Comparison of ENCODE assay signal across 16 cellular contexts in the genomic region with DNA sequence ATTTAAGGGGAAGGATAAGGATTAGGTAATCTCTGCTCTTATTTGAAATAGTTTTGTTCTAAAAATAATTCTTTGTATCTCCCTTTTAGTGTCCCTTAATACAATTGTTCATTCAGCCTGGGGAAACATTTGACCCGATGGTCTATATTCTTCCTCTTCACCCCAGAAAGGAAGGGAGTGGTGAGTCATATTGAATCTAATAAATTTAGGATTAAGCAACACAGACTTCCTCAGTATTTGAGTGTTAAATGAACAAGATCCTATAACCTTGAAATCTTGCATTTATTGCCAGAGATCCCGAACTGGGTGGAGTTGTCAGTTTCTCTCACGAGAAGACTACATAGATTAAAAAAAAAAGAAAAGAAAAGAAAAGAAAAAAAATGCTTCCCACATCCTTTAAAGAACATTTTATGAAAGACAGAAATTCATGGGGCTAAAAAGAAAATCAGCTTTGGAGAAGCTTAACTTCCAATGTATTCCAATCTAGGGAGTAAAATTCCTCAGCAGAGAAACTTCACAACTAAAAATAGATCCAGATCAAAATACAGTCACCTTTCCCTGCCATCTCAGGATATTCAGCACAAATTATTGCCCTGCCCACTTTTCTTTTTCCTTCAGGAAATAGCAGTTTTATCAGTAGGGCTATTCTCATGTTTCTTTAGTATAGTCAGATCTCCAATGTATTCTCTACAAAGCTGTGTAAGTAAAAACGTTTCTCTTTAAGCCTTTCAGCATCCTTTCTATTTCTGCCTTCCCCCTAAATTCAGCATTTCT.
DNase-seq lines count a peak whose midpoint lies in the region; ATAC-seq, FAIRE-seq and TF ChIP-seq lines count a peak whose summit lies in the region.
"Had no signal": no experiment of that assay in that cellular context is flagged by ENCODE, and none has a peak within 500 bp of the region (broad histone marks: within the 10 kb centered on the region; RNA-seq: fewer than 3 reads in every experiment).

No MANE protein-coding gene starts in this region.

- peaks cover 43% of the 10 kb centered on the region for H3K4me1 Mint-ChIP-seq in HFFc6 (ENCODE audit: low read depth)
- H3K4me1 Mint-ChIP-seq in activated CD4-positive, alpha-beta T cell treated with anti-CD3 and anti-CD28 coated beads for 36 hours: no peaks in the 10 kb centered on the region

- peaks cover 9% of the 10 kb centered on the region for H3K4me1 ChIP-seq in smooth muscle cell (ENCODE audit: low read depth)
- H3K4me1 ChIP-seq: esophagus squamous epithelium, transverse colon had no signal

- H3K9me3 Mint-ChIP-seq in HFFc6: no peaks in the 10 kb centered on the region
- no peaks in the 10 kb centered on the region for H3K9me3 Mint-ChIP-seq in activated CD4-positive, alpha-beta T cell treated with anti-CD3 and anti-CD28 coated beads for 36 hours (ENCODE audit: low read depth)
- H3K9me3 Mint-ChIP-seq: activated naive CD4-positive, alpha-beta T cell treated with anti-CD3 and anti-CD28 coated beads for 36 hours had no signal

- H3K4me3 ChIP-seq in fibroblast of pulmonary artery (replicated peaks; ENCODE audit: low read depth, low read length) (peak overlapping the region; percentile 2), smooth muscle cell (no peak overlapping the region)
- H3K4me3 ChIP-seq: esophagus squamous epithelium, transverse colon had no signal

- H3K9ac ChIP-seq in smooth muscle cell (ENCODE audit: low read depth): no peak overlapping the region

- H3F3A ChIP-seq in smooth muscle cell (ENCODE audit: low read depth): no peaks in the 10 kb centered on the region

- H3K27ac ChIP-seq in RWPE1 (no peak overlapping the region), smooth muscle cell (ENCODE audit: low read depth) (peak overlapping the region; percentile 12)
- H3K27ac ChIP-seq: esophagus squamous epithelium, transverse colon had no signal

- FAIRE-seq in HTR-8/SVneo (lab: Jason Lieb, UNC): no peak
- FAIRE-seq: GM12891 had no signal

- CTCF ChIA-PET in RWPE1 (lab: Yijun Ruan, JAX): interaction anchor here (0.5 to 0.7 kb wide), 3 partner anchors 47 to 1170 kb away, joined by 3 to 4 read pairs (median 4); no protein-coding TSS in a partner anchor
- CTCF ChIA-PET in activated CD4-positive, alpha-beta T cell treated with anti-CD3 and anti-CD28 coated beads for 36 hours (lab: Charles Lee): interaction anchor here (0.6 kb wide), 1 partner anchor 330 kb away, joined by 3 read pairs; no protein-coding TSS in a partner anchor

- TF ChIP-seq CTCF in HFFc6 (IDR thresholded peaks at IDR 0.05) (no peak), RWPE1 (conservative IDR thresholded peaks at IDR 0.05; ENCODE audit: low read depth) (no peak), fibroblast of pulmonary artery (IDR thresholded peaks at IDR 0.05; ENCODE audit: low read length, missing control alignments) (no peak), smooth muscle cell (IDR thresholded peaks at IDR 0.05; ENCODE audit: borderline replicate concordance, insufficient read depth, poor library complexity, severe bottlenecking) (no peak)

- no peaks in the 10 kb centered on the region for H3K27me3 ChIP-seq in smooth muscle cell (ENCODE audit: low read depth)
- H3K27me3 ChIP-seq: esophagus squamous epithelium, transverse colon had no signal

- no peaks in the 10 kb centered on the region for H3K36me3 ChIP-seq in smooth muscle cell (ENCODE audit: low read depth)
- H3K36me3 ChIP-seq: esophagus squamous epithelium, transverse colon had no signal

- H3K27ac Mint-ChIP-seq in HFFc6: peak overlapping the region; percentile 73
- no peak overlapping the region for H3K27ac Mint-ChIP-seq in activated CD4-positive, alpha-beta T cell treated with anti-CD3 and anti-CD28 coated beads for 36 hours
- H3K27ac Mint-ChIP-seq: activated CD8-positive, alpha-beta T cell treated with anti-CD3 and anti-CD28 coated beads, Interleukin-2, amount 10 ng/mL, durations not matched to agents 7 days and 5 days; activated naive CD4-positive, alpha-beta T cell treated with anti-CD3 and anti-CD28 coated beads for 36 hours had no signal

- intact Hi-C loops in activated CD4-positive, alpha-beta T cell treated with anti-CD3 and anti-CD28 coated beads for 36 hours (cut with DNase I, micrococcal nuclease): no loop called here

- no peaks in the 10 kb centered on the region for H4K20me1 ChIP-seq in smooth muscle cell (ENCODE audit: low read depth)

- H3K27me3 Mint-ChIP-seq in HFFc6 (ENCODE audit: insufficient read depth): no peaks in the 10 kb centered on the region
- H3K27me3 Mint-ChIP-seq in activated CD4-positive, alpha-beta T cell treated with anti-CD3 and anti-CD28 coated beads for 36 hours: no peaks in the 10 kb centered on the region

- 39% methylated on average over 4 of the region's 4 CpGs for WGBS in smooth muscle cell (ENCODE audit: low lambda C conversion rate)

- ATAC-seq in activated CD4-positive, alpha-beta T cell treated with anti-CD3 and anti-CD28 coated beads for 36 hours: no peak
- ATAC-seq in HG03280 (IDR thresholded peaks at IDR 0.05; ENCODE audit: unreplicated experiment): no peak
- no peak for ATAC-seq in GM18873 (IDR thresholded peaks at IDR 0.05; ENCODE audit: low FRiP score, unreplicated experiment)
- ATAC-seq: activated CD8-positive, alpha-beta T cell treated with anti-CD3 and anti-CD28 coated beads, Interleukin-2, amount 10 ng/mL, durations not matched to agents 7 days and 5 days had no signal

- POLR2A ChIA-PET in RWPE1 (lab: Yijun Ruan, JAX; ENCODE audit: low non-redundant PET): no interaction called here
- POLR2A ChIA-PET in activated CD4-positive, alpha-beta T cell treated with anti-CD3 and anti-CD28 coated beads for 36 hours (lab: Charles Lee): no interaction called here

- peak overlapping the region; percentile 76 for H3K4me3 Mint-ChIP-seq in HFFc6
- no peak overlapping the region for H3K4me3 Mint-ChIP-seq in activated CD4-positive, alpha-beta T cell treated with anti-CD3 and anti-CD28 coated beads for 36 hours
- H3K4me3 Mint-ChIP-seq: activated CD8-positive, alpha-beta T cell treated with anti-CD3 and anti-CD28 coated beads, Interleukin-2, amount 10 ng/mL, durations not matched to agents 7 days and 5 days; activated naive CD4-positive, alpha-beta T cell treated with anti-CD3 and anti-CD28 coated beads for 36 hours had no signal

- H3K9me3 ChIP-seq in smooth muscle cell (replicated peaks; ENCODE audit: low read depth): no peaks in the 10 kb centered on the region
- H3K9me3 ChIP-seq: esophagus squamous epithelium, transverse colon had no signal

- H3K79me2 ChIP-seq in smooth muscle cell (ENCODE audit: low read depth): no peaks in the 10 kb centered on the region

- H3K4me2 ChIP-seq in smooth muscle cell: peak overlapping the region; percentile 18

- H2AFZ ChIP-seq in smooth muscle cell (ENCODE audit: low read depth): no peak overlapping the region

- DNase-seq in HFFc6 (peak; percentile 57), RWPE1 (ENCODE audit: low spot score) (peak; percentile 17), fibroblast of pulmonary artery (ENCODE audit: low read depth) (peak; percentile 70), smooth muscle cell (lab: John Stamatoyannopoulos, UW; ENCODE audit: unreplicated experiment) (no peak), HTR-8/SVneo (ENCODE audit: insufficient read length, low spot score) (no peak)
- no peak for DNase-seq in activated CD4-positive, alpha-beta T cell treated with anti-CD3 and anti-CD28 coated beads for 36 hours
- DNase-seq: activated CD8-positive, alpha-beta T cell treated with anti-CD3 and anti-CD28 coated beads, Interleukin-2, amount 10 ng/mL, durations not matched to agents 7 days and 5 days; activated naive CD4-positive, alpha-beta T cell treated with anti-CD3 and anti-CD28 coated beads for 36 hours; cerebellar nuclear complex; esophagus squamous epithelium; kidney glomerular epithelial cell; NCI-H2081 treated with DMSO at 0.1 percent for 48 hours; transverse colon had no signal

- no peaks in the 10 kb centered on the region for H3K36me3 Mint-ChIP-seq in HFFc6 (ENCODE audit: low read depth)
- no peaks in the 10 kb centered on the region for H3K36me3 Mint-ChIP-seq in activated CD4-positive, alpha-beta T cell treated with anti-CD3 and anti-CD28 coated beads for 36 hours (ENCODE audit: low read depth)

Comparison
In these comparisons a context has a peak if more than half of its experiments do, and no peak if none do; other contexts are left out.
1. DNase-seq: peak in HFFc6 (single experiment), RWPE1 (single experiment) and fibroblast of pulmonary artery (single experiment); none in smooth muscle cell (single experiment), activated CD4-positive, alpha-beta T cell treated with anti-CD3 and anti-CD28 coated beads for 36 hours (single experiment) and HTR-8/SVneo (single experiment).